In the genomic region with DNA sequence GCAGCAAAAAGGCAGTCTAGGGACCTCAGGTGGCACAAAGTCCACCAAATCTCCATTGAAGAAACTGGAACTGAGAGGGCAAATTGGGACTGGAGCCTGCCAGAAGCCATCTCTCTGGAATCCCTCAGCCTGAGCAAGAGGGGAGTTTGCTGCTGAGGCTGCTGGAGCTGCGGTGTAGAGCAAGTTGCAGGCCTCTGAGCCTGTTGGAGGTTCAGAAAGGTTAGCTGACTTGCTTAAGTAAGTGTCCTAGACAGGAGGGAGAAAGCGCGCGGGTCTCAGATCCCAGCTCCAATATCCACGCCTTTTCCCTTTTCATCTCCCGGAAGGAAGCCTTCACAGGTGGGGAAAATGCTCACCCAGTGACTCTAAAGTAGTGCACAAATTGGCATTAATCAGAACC, we compare ENCODE assay signal across 9 cellular contexts. TPM values are rescaled to one million over a fixed set of nuclear protein-coding genes. Genes with fewer than 3 reads are reported as not detected.
DNase-seq lines count a peak whose midpoint lies in the region; ATAC-seq and TF ChIP-seq lines count a peak whose summit lies in the region.
"Had no signal": no experiment of that assay in that cellular context is flagged by ENCODE, and none has a peak within 500 bp of the region (broad histone marks: within the 10 kb centered on the region; RNA-seq: fewer than 3 reads in every experiment).

No MANE protein-coding gene starts in this region.

- TF ChIP-seq CTCF in chondrocyte (IDR thresholded peaks at IDR 0.05) (no peak), tibial nerve (IDR thresholded peaks at IDR 0.05) (no peak)

- peak overlapping the region; percentile 36 to 76 for H3K9ac ChIP-seq in mucosa of rectum (ENCODE audit: low read depth in 1 of 2, low read length in 2 of 2)

- no peak for ATAC-seq in GM18502 (IDR thresholded peaks at IDR 0.05; ENCODE audit: poor library complexity, unreplicated experiment)

- peaks cover 30% of the 10 kb centered on the region for H3K36me3 Mint-ChIP-seq in activated naive CD4-positive, alpha-beta T cell treated with anti-CD3 and anti-CD28 coated beads, Interleukin-2, amount 10 ng/mL, durations not matched to agents 7 days and 5 days
- H3K36me3 Mint-ChIP-seq in chondrocyte (ENCODE audit: low read depth), result no peaks in the 10 kb centered on the region

- H3K9me3 ChIP-seq in mucosa of rectum (ENCODE audit: control insufficient read depth in 2 of 2, low read length in 2 of 2), result no peaks in the 10 kb centered on the region
- no peaks in the 10 kb centered on the region for H3K9me3 ChIP-seq in tibial nerve

- H3K4me1 Mint-ChIP-seq in activated naive CD4-positive, alpha-beta T cell treated with anti-CD3 and anti-CD28 coated beads, Interleukin-2, amount 10 ng/mL, durations not matched to agents 7 days and 5 days, result peaks cover 67% of the 10 kb centered on the region
- H3K4me1 Mint-ChIP-seq in chondrocyte (ENCODE audit: low read depth), result peaks cover 48% of the 10 kb centered on the region

- CTCF ChIA-PET in activated naive CD4-positive, alpha-beta T cell treated with anti-CD3 and anti-CD28 coated beads, Interleukin-2, amount 10 ng/mL, durations not matched to agents 7 days and 5 days (lab: Charles Lee), result interaction anchor here (0.6 to 3.9 kb wide), 11 partner anchors 10 to 102 kb away, joined by 3 to 24 read pairs (median 5); no protein-coding TSS in a partner anchor

- H3K4me1 ChIP-seq in mucosa of rectum (ENCODE audit: control insufficient read depth in 2 of 2, insufficient read depth in 2 of 2, low read length in 2 of 2) (peaks cover 4 to 11% of the 10 kb centered on the region in 2 donors), tibial nerve (peaks cover 0 to 37% (median 20%) of the 10 kb centered on the region in 4 donors)

- DNase-seq in activated naive CD4-positive, alpha-beta T cell treated with anti-CD3 and anti-CD28 coated beads, Interleukin-2, amount 10 ng/mL, durations not matched to agents 7 days and 5 days, result no peak
- no peak for DNase-seq in activated naive CD4-positive, alpha-beta T cell (lab: John Stamatoyannopoulos, UW)
- DNase-seq in chondrocyte (ENCODE audit: low spot score) (no peak), tibial nerve (ENCODE audit: low spot score in 2 of 2) (no peak), NCI-H524 (lab: John Stamatoyannopoulos, UW) (no peak), cerebellar nuclear complex (lab: John Stamatoyannopoulos, UW) (no peak)
- DNase-seq: NCI-H2171 treated with DMSO at 0.1 percent for 48 hours had no signal

- H3K27me3 Mint-ChIP-seq in activated naive CD4-positive, alpha-beta T cell treated with anti-CD3 and anti-CD28 coated beads, Interleukin-2, amount 10 ng/mL, durations not matched to agents 7 days and 5 days, result no peaks in the 10 kb centered on the region
- H3K27me3 Mint-ChIP-seq in chondrocyte (ENCODE audit: low read depth), result no peaks in the 10 kb centered on the region

- 64 to 68% methylated on average over 6 of the region's 6 CpGs for WGBS in tibial nerve, 2 donors

- H3K27ac ChIP-seq in mucosa of rectum (ENCODE audit: low read depth in 2 of 2, low read length in 2 of 2), result peak overlapping the region in 1 of 2 donors; percentile 26
- H3K27ac ChIP-seq in tibial nerve, result peak overlapping the region; percentile 86 to 97 (median 86)

- peaks cover 0 to 3% of the 10 kb centered on the region in 2 donors for H3K27me3 ChIP-seq in mucosa of rectum (ENCODE audit: control insufficient read depth in 2 of 2, insufficient read depth in 2 of 2, low read length in 2 of 2)
- H3K27me3 ChIP-seq in tibial nerve, result no peaks in the 10 kb centered on the region

- H3K4me3 Mint-ChIP-seq in activated naive CD4-positive, alpha-beta T cell treated with anti-CD3 and anti-CD28 coated beads, Interleukin-2, amount 10 ng/mL, durations not matched to agents 7 days and 5 days, result peak overlapping the region; percentile 72
- peak overlapping the region; percentile 77 for H3K4me3 Mint-ChIP-seq in chondrocyte (ENCODE audit: unreplicated experiment)

- H3K27ac Mint-ChIP-seq in activated naive CD4-positive, alpha-beta T cell treated with anti-CD3 and anti-CD28 coated beads, Interleukin-2, amount 10 ng/mL, durations not matched to agents 7 days and 5 days, result peak overlapping the region; percentile 90
- H3K27ac Mint-ChIP-seq in chondrocyte (ENCODE audit: unreplicated experiment), result peak overlapping the region; percentile 87

- no peak overlapping the region for H3K4me3 ChIP-seq in mucosa of rectum (ENCODE audit: low read length in 2 of 2)
- no peak overlapping the region for H3K4me3 ChIP-seq in tibial nerve

- no peak for TF ChIP-seq POLR2A in tibial nerve (IDR thresholded peaks at IDR 0.05)

- peaks cover 14% of the 10 kb centered on the region for H3K9me3 Mint-ChIP-seq in activated naive CD4-positive, alpha-beta T cell treated with anti-CD3 and anti-CD28 coated beads, Interleukin-2, amount 10 ng/mL, durations not matched to agents 7 days and 5 days
- H3K9me3 Mint-ChIP-seq in chondrocyte (ENCODE audit: low read depth), result peaks cover 3% of the 10 kb centered on the region

- TF ChIP-seq EP300 in tibial nerve (IDR thresholded peaks at IDR 0.05), result no peak

- H3K36me3 ChIP-seq in mucosa of rectum (ENCODE audit: control insufficient read depth in 2 of 2, insufficient read depth in 2 of 2, low read length in 2 of 2) (no peaks in the 10 kb centered on the region), tibial nerve (no peaks in the 10 kb centered on the region)

RNA-seq across cellular contexts. Expression of a gene that starts 1.4 kb away (rescaled TPM):
- 71.1 to 109 TPM (median 105 TPM) in 3 replicates for total RNA-seq in chondrocyte
- total RNA-seq in tibial nerve, result 10 to 100 TPM; 24.0 to 37.4 (median 31.8) TPM
